8 cellular contexts compared by ENCODE assay signal in genomic region chr19:18571564-18572344, GRCh38. TPM values are rescaled to one million over a fixed set of nuclear protein-coding genes. Genes with fewer than 3 reads are reported as not detected.
DNase-seq lines count a peak whose midpoint lies in the region; ATAC-seq and TF ChIP-seq lines count a peak whose summit lies in the region.

UBA52 (plus strand) TSS chr19:18571857; CDS start chr19:18573301, 1,444 bp downstream.

- CTCF ChIA-PET in CD8-positive, alpha-beta T cell (lab: Charles Lee) = interaction anchor here (0.7 to 4.7 kb wide), 14 partner anchors 13 to 413 kb away, joined by 3 to 24 read pairs (median 4); partner anchors contain the start of genes ELL, KXD1 and REX1BD

- ATAC-seq in CD8-positive, alpha-beta T cell = peak; percentile 91
- peak; percentile 93 for ATAC-seq in GM19463 (IDR thresholded peaks at IDR 0.05; ENCODE audit: unreplicated experiment)

- H3K9me3 ChIP-seq in CD8-positive, alpha-beta T cell (ENCODE audit: low read length) = no peaks in the 10 kb centered on the region
- H3K9me3 ChIP-seq in ectodermal cell (ENCODE audit: control insufficient read depth, low read length) = no peaks in the 10 kb centered on the region

- H3K4me1 Mint-ChIP-seq in CD8-positive, alpha-beta T cell (ENCODE audit: low read depth) = peaks cover 19% of the 10 kb centered on the region

- WGBS in ectodermal cell, 2 experiments = 0 to 1% methylated on average over 75 of the region's 75 CpGs

- H3K9me3 Mint-ChIP-seq in CD8-positive, alpha-beta T cell = no peaks in the 10 kb centered on the region

- POLR2A ChIA-PET in CD8-positive, alpha-beta T cell (lab: Charles Lee) = interaction anchor here (0.5 to 2.8 kb wide), 15 partner anchors 9 to 348 kb away, joined by 3 to 56 read pairs (median 5); partner anchors contain the start of genes COPE, DDX49, ELL and FKBP8

- peak within 1 kb of the TSS; percentile 95 for H3K27ac ChIP-seq in CD8-positive, alpha-beta T cell (ENCODE audit: low read depth, low read length)
- H3K27ac ChIP-seq in ectodermal cell (ENCODE audit: insufficient read depth, low read depth, low read length, poor library complexity, severe bottlenecking) = peak within 1 kb of the TSS; percentile 38

- peak; percentile 98 to 100 (median 99) for DNase-seq in CD8-positive, alpha-beta T cell
- DNase-seq in HS-27A (ENCODE audit: low read depth) = peak; percentile 79
- peak; percentile 87 for DNase-seq in NK-92 (lab: John Stamatoyannopoulos, UW; ENCODE audit: unreplicated experiment)
- peak; percentile 94 to 99 for DNase-seq in activated CD8-positive, alpha-beta memory T cell treated with anti-CD3 and anti-CD28 coated beads for 1 hour (ENCODE audit: extremely low read depth in 1 of 2, low read depth in 1 of 2)
- DNase-seq in lung microvascular endothelial cell (ENCODE audit: low read depth in 2 of 2) = peak; percentile 97 to 98
- DNase-seq in stimulated activated CD4-positive, alpha-beta T cell treated with anti-CD3 and anti-CD28 coated beads, TNF-alpha, amount 100 ng/mL, for 48 hours (ENCODE audit: low read depth in 3 of 3) = peak; percentile 97 to 98 (median 98)

- H3K4me1 ChIP-seq in CD8-positive, alpha-beta T cell (ENCODE audit: insufficient read depth, low read length) = peaks cover 16% of the 10 kb centered on the region
- peaks cover 5% of the 10 kb centered on the region for H3K4me1 ChIP-seq in ectodermal cell (ENCODE audit: control insufficient read depth, insufficient read depth, low read length)

- H3K36me3 Mint-ChIP-seq in CD8-positive, alpha-beta T cell = peaks cover 77% of the 10 kb centered on the region

- H3K4me3 Mint-ChIP-seq in CD8-positive, alpha-beta T cell = peak within 1 kb of the TSS; percentile 95

- peak within 1 kb of the TSS; percentile 97 for H3K4me3 ChIP-seq in CD8-positive, alpha-beta T cell (ENCODE audit: low read depth, low read length)
- H3K4me3 ChIP-seq in ectodermal cell (ENCODE audit: insufficient read depth, low read depth, low read length) = peak within 1 kb of the TSS; percentile 80

- intact Hi-C loops in CD8-positive, alpha-beta T cell (cut with DNase I, micrococcal nuclease) = loop anchor here (1.0 to 5.0 kb wide), 10 partner anchors 14 to 491 kb away; partner anchors contain the start of genes COPE (in 2 of the 2), DDX49 (in 2 of the 2), FKBP8 (in 2 of the 2) and KXD1 (in 2 of the 2)

- peaks cover 41% of the 10 kb centered on the region for H3K36me3 ChIP-seq in CD8-positive, alpha-beta T cell (ENCODE audit: insufficient read depth, low read length)
- peaks cover 30% of the 10 kb centered on the region for H3K36me3 ChIP-seq in ectodermal cell (ENCODE audit: control insufficient read depth, insufficient read depth, low read length)

- no peaks in the 10 kb centered on the region for H3K27me3 Mint-ChIP-seq in CD8-positive, alpha-beta T cell (ENCODE audit: low read depth)

- H3K27me3 ChIP-seq in CD8-positive, alpha-beta T cell (ENCODE audit: insufficient read depth, low read length) = no peaks in the 10 kb centered on the region
- no peaks in the 10 kb centered on the region for H3K27me3 ChIP-seq in ectodermal cell (ENCODE audit: control insufficient read depth, insufficient read depth, low read length, poor library complexity, severe bottlenecking)

- TF ChIP-seq CTCF in CD8-positive, alpha-beta T cell (IDR thresholded peaks at IDR 0.05) = no peak

- peak within 1 kb of the TSS; percentile 97 for H3K27ac Mint-ChIP-seq in CD8-positive, alpha-beta T cell

RNA-seq across cellular contexts. Expression of gene UBA52, which starts in this region (rescaled TPM):
- total RNA-seq in CD8-positive, alpha-beta T cell = 1,000 to 10,000 TPM; 2,140 to 2,193 TPM
- 990 TPM for polyA plus RNA-seq in ectodermal cell (2013, experiment 1 of 4)
- 1,124 TPM for polyA plus RNA-seq in ectodermal cell (2013, experiment 2 of 4)
- 1,252 TPM for polyA plus RNA-seq in ectodermal cell (2013, experiment 3 of 4)
- polyA plus RNA-seq in ectodermal cell (2013, experiment 4 of 4) = 1,383 TPM
- total RNA-seq in lung microvascular endothelial cell = 955 and 1,121 TPM in 2 replicates

Comparison
In these comparisons a context has a peak if more than half of its experiments do, and no peak if none do; other contexts are left out.
1. Peak in every context shown above with its lines: DNase-seq, ATAC-seq, H3K4me3 ChIP-seq and H3K27ac ChIP-seq.